ENCODE assay signal across 7 cellular contexts in the genomic region with DNA sequence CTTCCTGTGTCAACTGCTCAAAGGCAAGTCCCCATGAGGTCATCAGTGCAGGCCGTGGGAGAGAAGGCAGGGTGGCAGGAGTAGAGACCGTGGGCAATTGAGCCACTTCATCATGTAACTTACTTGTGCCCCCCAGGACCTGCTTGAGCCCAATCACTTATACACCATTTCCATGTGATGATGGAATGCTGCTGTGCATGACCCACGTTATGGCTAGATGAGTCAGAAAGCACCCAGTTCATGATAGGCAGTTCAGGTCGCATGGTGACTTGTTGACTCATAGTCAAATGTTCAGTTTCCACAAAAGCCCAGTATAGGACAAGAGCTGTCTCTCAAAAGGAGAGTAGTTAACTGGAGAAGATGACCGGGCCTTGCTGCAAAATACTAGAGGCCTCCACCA.
A peak's percentile ranks its signal among the peaks of the same experiment; 100 is the strongest.
DNase-seq lines count a peak whose midpoint lies in the region; ATAC-seq and FAIRE-seq lines count a peak whose summit lies in the region.
"Not testable (repeated sequence)": the region's sequence is repeated elsewhere in the genome, so short reads cannot be mapped to it uniquely, and the experiment has no call there.

No MANE protein-coding gene starts in this region.

- not testable (repeated sequence) for H3K9me3 Mint-ChIP-seq in T-helper 2 cell treated with Interferon-gamma antibody and Interleukin-4, amounts not matched to agents 5 μg/mL and 100 μg/mL, for 36 hours; activated naive CD8-positive, alpha-beta T cell treated with anti-CD3 and anti-CD28 coated beads, Interleukin-2, amount 50 U/mL, for 24 hours

- DNase-seq in Daoy (ENCODE audit: low read depth) (peak; percentile 69), HS-27A (ENCODE audit: low read depth) (peak; percentile 49), RCC 7860 (ENCODE audit: low spot score) (peak; percentile 75), foreskin melanocyte (peak; percentile 69), stromal cell of bone marrow (ENCODE audit: low read depth) (peak; percentile 9)
- DNase-seq in T-helper 2 cell treated with Interferon-gamma antibody and Interleukin-4, amounts not matched to agents 5 μg/mL and 100 μg/mL, for 36 hours (ENCODE audit: low spot score): peak; percentile 15
- DNase-seq in activated naive CD8-positive, alpha-beta T cell treated with anti-CD3 and anti-CD28 coated beads, Interleukin-2, amount 50 U/mL, for 24 hours: peak; percentile 5

- not testable (repeated sequence) for H3K4me3 Mint-ChIP-seq in T-helper 2 cell treated with Interferon-gamma antibody and Interleukin-4, amounts not matched to agents 5 μg/mL and 100 μg/mL, for 36 hours; activated naive CD8-positive, alpha-beta T cell treated with anti-CD3 and anti-CD28 coated beads, Interleukin-2, amount 50 U/mL, for 24 hours

- peak; percentile 91 for FAIRE-seq in RCC 7860 (lab: Jason Lieb, UNC)

- not testable (repeated sequence) for H3K4me1 Mint-ChIP-seq in T-helper 2 cell treated with Interferon-gamma antibody and Interleukin-4, amounts not matched to agents 5 μg/mL and 100 μg/mL, for 36 hours (ENCODE audit: low read depth); activated naive CD8-positive, alpha-beta T cell treated with anti-CD3 and anti-CD28 coated beads, Interleukin-2, amount 50 U/mL, for 24 hours

- H3K27me3 Mint-ChIP-seq in T-helper 2 cell treated with Interferon-gamma antibody and Interleukin-4, amounts not matched to agents 5 μg/mL and 100 μg/mL, for 36 hours (ENCODE audit: low read depth); activated naive CD8-positive, alpha-beta T cell treated with anti-CD3 and anti-CD28 coated beads, Interleukin-2, amount 50 U/mL, for 24 hours: not testable (repeated sequence)

- H3K27ac Mint-ChIP-seq in T-helper 2 cell treated with Interferon-gamma antibody and Interleukin-4, amounts not matched to agents 5 μg/mL and 100 μg/mL, for 36 hours; activated naive CD8-positive, alpha-beta T cell treated with anti-CD3 and anti-CD28 coated beads, Interleukin-2, amount 50 U/mL, for 24 hours: not testable (repeated sequence)

- H3K36me3 Mint-ChIP-seq in T-helper 2 cell treated with Interferon-gamma antibody and Interleukin-4, amounts not matched to agents 5 μg/mL and 100 μg/mL, for 36 hours (ENCODE audit: low read depth); activated naive CD8-positive, alpha-beta T cell treated with anti-CD3 and anti-CD28 coated beads, Interleukin-2, amount 50 U/mL, for 24 hours (ENCODE audit: low read depth): not testable (repeated sequence)

- ATAC-seq in activated naive CD8-positive, alpha-beta T cell treated with anti-CD3 and anti-CD28 coated beads, Interleukin-2, amount 50 U/mL, for 24 hours: not testable (repeated sequence)

Comparison
In these comparisons a context has a peak if more than half of its experiments do, and no peak if none do; other contexts are left out.
1. DNase-seq: peak in every context shown above with its lines; median percentile 75 in RCC 7860; 69 in Daoy; 69 in foreskin melanocyte; 49 in HS-27A; 15 in T-helper 2 cell treated with Interferon-gamma antibody and Interleukin-4, amounts not matched to agents 5 μg/mL and 100 μg/mL, for 36 hours; 9 in stromal cell of bone marrow; 5 in activated naive CD8-positive, alpha-beta T cell treated with anti-CD3 and anti-CD28 coated beads, Interleukin-2, amount 50 U/mL, for 24 hours.